Comparison of ENCODE assay signal across 13 cellular contexts in genomic region chr5:127723571-127723970, GRCh38.
DNase-seq lines count a peak whose midpoint lies in the region; ATAC-seq and TF ChIP-seq lines count a peak whose summit lies in the region.
"Had no signal": no experiment of that assay in that cellular context is flagged by ENCODE, and none has a peak within 500 bp of the region (broad histone marks: within the 10 kb centered on the region; RNA-seq: fewer than 3 reads in every experiment).

No MANE protein-coding gene starts in this region.

- H3K9me3 ChIP-seq in RWPE2 (ENCODE audit: severe bottlenecking) (no peaks in the 10 kb centered on the region), HAP-1 (no peaks in the 10 kb centered on the region)

- no peaks in the 10 kb centered on the region for H3K36me3 Mint-ChIP-seq in stimulated activated effector memory CD8-positive, alpha-beta T cell treated with anti-CD3 and anti-CD28 coated beads, Interleukin-12 subunit alpha, Interleukin-12 subunit beta, amount 100 ng/mL, for 72 hours
- H3K36me3 Mint-ChIP-seq: immature natural killer cell had no signal

- H3K27ac ChIP-seq in HL-60 (replicated peaks) = no peak overlapping the region; the same call in 1 of the 2 replicates
- H3K27ac ChIP-seq in RWPE2 (ENCODE audit: poor library complexity, severe bottlenecking) = no peak overlapping the region
- H3K27ac ChIP-seq: WERI-Rb-1 had no signal

- H3K4me1 ChIP-seq in RWPE2 (ENCODE audit: insufficient read depth, poor library complexity, severe bottlenecking) = peaks cover 11% of the 10 kb centered on the region
- peaks cover 3% of the 10 kb centered on the region; the same call in 1 of the 2 replicates for H3K4me1 ChIP-seq in HAP-1

- DNase-seq in HL-60 (ENCODE audit: low read depth in 1 of 2, low spot score in 1 of 2) (peak; percentile 41 to 58), RWPE2 (ENCODE audit: low spot score) (no peak), foreskin fibroblast (peak; percentile 36 to 69), smooth muscle cell of the brain vasculature (ENCODE audit: low read depth, low spot score) (peak; percentile 31), SHP77 (lab: John Stamatoyannopoulos, UW) (no peak), HAP-1 (ENCODE audit: low spot score in 2 of 2) (no peak)
- no peak for DNase-seq in stimulated activated effector memory CD8-positive, alpha-beta T cell treated with anti-CD3 and anti-CD28 coated beads, Interleukin-12 subunit alpha, Interleukin-12 subunit beta, amount 100 ng/mL, for 72 hours (ENCODE audit: low spot score in 2 of 2)
- DNase-seq: activated effector memory CD4-positive, alpha-beta T cell treated with Interleukin-2 at 50 U/mL for 16 hours; immature natural killer cell; NCI-H69; posterior cingulate gyrus; WERI-Rb-1 had no signal

- peak; percentile 54; the same call in 2 of the 3 replicates for ATAC-seq in RWPE2 (ENCODE audit: low read depth)
- ATAC-seq in stimulated activated effector memory CD8-positive, alpha-beta T cell treated with anti-CD3 and anti-CD28 coated beads, Interleukin-12 subunit alpha, Interleukin-12 subunit beta, amount 100 ng/mL, for 72 hours = no peak

- in situ Hi-C loops in HAP-1 (cut with MboI; ENCODE audit: low sequenced_read_pairs) = no loop called here

- no peak overlapping the region for H3K4me3 Mint-ChIP-seq in stimulated activated effector memory CD8-positive, alpha-beta T cell treated with anti-CD3 and anti-CD28 coated beads, Interleukin-12 subunit alpha, Interleukin-12 subunit beta, amount 100 ng/mL, for 72 hours
- H3K4me3 Mint-ChIP-seq: dendritic cell treated with granulocyte-macrophage colony-stimulating factor and Interleukin-4, amounts not matched to agents 40 ng/mL and 50 ng/mL, for 4 days; immature natural killer cell had no signal

- H3K27me3 ChIP-seq in HL-60 (ENCODE audit: insufficient read depth, poor library complexity, severe bottlenecking) (no peaks in the 10 kb centered on the region), RWPE2 (ENCODE audit: insufficient read depth, poor library complexity, severe bottlenecking) (no peaks in the 10 kb centered on the region), HAP-1 (ENCODE audit: low read depth) (no peaks in the 10 kb centered on the region)

- H3K9me3 Mint-ChIP-seq in stimulated activated effector memory CD8-positive, alpha-beta T cell treated with anti-CD3 and anti-CD28 coated beads, Interleukin-12 subunit alpha, Interleukin-12 subunit beta, amount 100 ng/mL, for 72 hours = peaks cover 9% of the 10 kb centered on the region

- H3K36me3 ChIP-seq in RWPE2 (ENCODE audit: low read depth) (no peaks in the 10 kb centered on the region), HAP-1 (replicated peaks) (no peaks in the 10 kb centered on the region)
- H3K36me3 ChIP-seq: WERI-Rb-1 had no signal

- no peak overlapping the region for H3K27ac Mint-ChIP-seq in stimulated activated effector memory CD8-positive, alpha-beta T cell treated with anti-CD3 and anti-CD28 coated beads, Interleukin-12 subunit alpha, Interleukin-12 subunit beta, amount 100 ng/mL, for 72 hours
- H3K27ac Mint-ChIP-seq: dendritic cell treated with granulocyte-macrophage colony-stimulating factor and Interleukin-4, amounts not matched to agents 40 ng/mL and 50 ng/mL, for 4 days; immature natural killer cell had no signal

- H3K4me3 ChIP-seq in HL-60 (replicated peaks; ENCODE audit: insufficient read depth, low read length) = no peak overlapping the region
- H3K4me3 ChIP-seq in RWPE2 (ENCODE audit: severe bottlenecking) = no peak overlapping the region
- no peak overlapping the region for H3K4me3 ChIP-seq in foreskin fibroblast (ENCODE audit: low read depth in 1 of 2, low read length in 2 of 2)
- no peak overlapping the region for H3K4me3 ChIP-seq in HAP-1

- H3K4me1 Mint-ChIP-seq in stimulated activated effector memory CD8-positive, alpha-beta T cell treated with anti-CD3 and anti-CD28 coated beads, Interleukin-12 subunit alpha, Interleukin-12 subunit beta, amount 100 ng/mL, for 72 hours = no peaks in the 10 kb centered on the region

- TF ChIP-seq CTCF in HL-60 (IDR thresholded peaks at IDR 0.05; ENCODE audit: insufficient read depth, low read length) = no peak
- no peak for TF ChIP-seq CTCF in RWPE2 (IDR thresholded peaks at IDR 0.05; ENCODE audit: poor library complexity, severe bottlenecking)
- TF ChIP-seq CTCF in foreskin fibroblast (IDR thresholded peaks at IDR 0.05; ENCODE audit: low read depth, low read length) = no peak

Comparison
In these comparisons a context has a peak if more than half of its experiments do, and no peak if none do; other contexts are left out.
1. DNase-seq: peak in HL-60 (2 of 2), foreskin fibroblast (2 of 2) and smooth muscle cell of the brain vasculature (single experiment); none in RWPE2 (single experiment), SHP77 (0 of 2), stimulated activated effector memory CD8-positive, alpha-beta T cell treated with anti-CD3 and anti-CD28 coated beads, Interleukin-12 subunit alpha, Interleukin-12 subunit beta, amount 100 ng/mL, for 72 hours (0 of 2) and HAP-1 (0 of 2).